12 cellular contexts compared by ENCODE assay signal in the genomic region with DNA sequence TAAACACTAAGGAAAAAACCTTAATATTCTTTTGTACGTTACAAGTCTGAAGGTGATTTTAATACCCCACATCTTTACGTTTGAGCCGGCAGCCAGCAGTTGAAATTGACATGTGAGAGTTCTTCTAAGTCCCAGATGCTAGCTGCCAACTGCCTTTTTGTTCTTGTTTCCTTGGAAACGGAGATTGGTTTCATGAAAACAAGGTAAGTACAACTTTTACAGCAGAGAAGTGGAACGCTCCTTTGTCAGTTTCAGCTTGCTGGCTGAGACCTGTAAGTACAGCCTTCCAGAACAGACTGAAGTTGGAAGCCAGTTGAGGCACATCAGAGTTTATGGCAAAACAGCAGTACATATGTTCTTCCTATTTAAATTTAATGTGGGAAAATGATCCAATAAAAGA.
A peak's percentile ranks its signal among the peaks of the same experiment; 100 is the strongest.
DNase-seq lines count a peak whose midpoint lies in the region; ATAC-seq, FAIRE-seq and TF ChIP-seq lines count a peak whose summit lies in the region.
"Had no signal": no experiment of that assay in that cellular context is flagged by ENCODE, and none has a peak within 500 bp of the region (broad histone marks: within the 10 kb centered on the region; RNA-seq: fewer than 3 reads in every experiment).

No MANE protein-coding gene starts in this region.

- peaks cover 9% of the 10 kb centered on the region; the same call in 1 of the 2 replicates for H3F3A ChIP-seq in GM23248 (ENCODE audit: insufficient read depth)

- H3K9me3 ChIP-seq in GM23248 (ENCODE audit: low read depth), result no peaks in the 10 kb centered on the region
- H3K9me3 ChIP-seq: gastrocnemius medialis had no signal

- peaks cover 6% of the 10 kb centered on the region for H3K4me1 Mint-ChIP-seq in nephron progenitor cell
- H3K4me1 Mint-ChIP-seq: mesothelial cell of epicardium had no signal

- H3K36me3 ChIP-seq in GM23248 (ENCODE audit: low read depth), result no peaks in the 10 kb centered on the region
- H3K36me3 ChIP-seq: gastrocnemius medialis had no signal

- TF ChIP-seq CTCF in nephron progenitor cell (IDR thresholded peaks at IDR 0.05) (no peak), D721Med (IDR thresholded peaks at IDR 0.05; ENCODE audit: insufficient read depth, missing control alignments) (no peak)

- H3K27ac ChIP-seq in GM23248, result peak overlapping the region; percentile 43
- H3K27ac ChIP-seq: gastrocnemius medialis had no signal

- no peaks in the 10 kb centered on the region for H3K79me2 ChIP-seq in GM23248 (ENCODE audit: insufficient read depth)

- DNase-seq in GM23248 (peak; percentile 36), NCI-H2171 treated with DMSO at 0.1 percent for 48 hours (lab: John Stamatoyannopoulos, UW) (peak; percentile 81), cerebellar cortex (ENCODE audit: low spot score) (peak; percentile 7), nephron progenitor cell (peak; percentile 2), NCI-H510A treated with DMSO at 0.1 percent for 48 hours (lab: John Stamatoyannopoulos, UW) (no peak), D721Med (ENCODE audit: insufficient read length, low spot score) (no peak), dermis blood vessel endothelial cell (no peak)
- DNase-seq: activated CD8-positive, alpha-beta memory T cell treated with anti-CD3 and anti-CD28 coated beads, Interleukin-2, amount 50 U/mL, for 4 hours; gastrocnemius medialis; T1000 had no signal

- H3K4me3 Mint-ChIP-seq in nephron progenitor cell, result no peak overlapping the region
- H3K4me3 Mint-ChIP-seq: mesothelial cell of epicardium had no signal

- no peaks in the 10 kb centered on the region for H3K9me3 Mint-ChIP-seq in nephron progenitor cell
- H3K9me3 Mint-ChIP-seq: mesothelial cell of epicardium had no signal

- 40 to 41% methylated on average over 5 of the region's 5 CpGs for WGBS in GM23248 (ENCODE audit: low coverage in 1 of 2, low lambda C conversion rate in 2 of 2, missing lambda C conversion rate in 2 of 2), 2 experiments

- H2AFZ ChIP-seq in GM23248, result peak overlapping the region; percentile 64

- ATAC-seq in GM21723 (IDR thresholded peaks at IDR 0.05; ENCODE audit: unreplicated experiment), result no peak
- ATAC-seq: gastrocnemius medialis had no signal

- peak overlapping the region; percentile 36 for H3K4me2 ChIP-seq in GM23248 (ENCODE audit: unreplicated experiment)

- no peak overlapping the region for H3K27ac Mint-ChIP-seq in nephron progenitor cell
- H3K27ac Mint-ChIP-seq: mesothelial cell of epicardium had no signal

- H3K4me3 ChIP-seq in GM23248, result no peak overlapping the region
- H3K4me3 ChIP-seq: gastrocnemius medialis had no signal

- H3K36me3 Mint-ChIP-seq in nephron progenitor cell (ENCODE audit: low read depth), result no peaks in the 10 kb centered on the region
- H3K36me3 Mint-ChIP-seq: mesothelial cell of epicardium had no signal

- H3K4me1 ChIP-seq in GM23248 (ENCODE audit: insufficient read depth), result peaks cover 17% of the 10 kb centered on the region
- H3K4me1 ChIP-seq: gastrocnemius medialis had no signal

- no peak for FAIRE-seq in D721Med (lab: Jason Lieb, UNC)

- H3K9ac ChIP-seq in GM23248, result no peak overlapping the region

- H3K27me3 Mint-ChIP-seq in nephron progenitor cell (ENCODE audit: low read depth, poor library complexity), result no peaks in the 10 kb centered on the region

- in situ Hi-C loops in GM23248 (cut with MboI), result no loop called here

- no peaks in the 10 kb centered on the region for H3K9me2 ChIP-seq in GM23248 (ENCODE audit: insufficient read depth)

- no peaks in the 10 kb centered on the region for H3K27me3 ChIP-seq in GM23248 (replicated peaks; ENCODE audit: insufficient read depth)
- H3K27me3 ChIP-seq: gastrocnemius medialis had no signal

- H4K20me1 ChIP-seq in GM23248 (ENCODE audit: insufficient read depth), result no peaks in the 10 kb centered on the region

Comparison
In these comparisons a context has a peak if more than half of its experiments do, and no peak if none do; other contexts are left out.
1. DNase-seq: peak in GM23248 (single experiment), NCI-H2171 treated with DMSO at 0.1 percent for 48 hours (single experiment), cerebellar cortex (single experiment) and nephron progenitor cell (single experiment); none in NCI-H510A treated with DMSO at 0.1 percent for 48 hours (single experiment), D721Med (single experiment) and dermis blood vessel endothelial cell (single experiment).